Comparison of ENCODE assay signal across 10 cellular contexts in the genomic region with DNA sequence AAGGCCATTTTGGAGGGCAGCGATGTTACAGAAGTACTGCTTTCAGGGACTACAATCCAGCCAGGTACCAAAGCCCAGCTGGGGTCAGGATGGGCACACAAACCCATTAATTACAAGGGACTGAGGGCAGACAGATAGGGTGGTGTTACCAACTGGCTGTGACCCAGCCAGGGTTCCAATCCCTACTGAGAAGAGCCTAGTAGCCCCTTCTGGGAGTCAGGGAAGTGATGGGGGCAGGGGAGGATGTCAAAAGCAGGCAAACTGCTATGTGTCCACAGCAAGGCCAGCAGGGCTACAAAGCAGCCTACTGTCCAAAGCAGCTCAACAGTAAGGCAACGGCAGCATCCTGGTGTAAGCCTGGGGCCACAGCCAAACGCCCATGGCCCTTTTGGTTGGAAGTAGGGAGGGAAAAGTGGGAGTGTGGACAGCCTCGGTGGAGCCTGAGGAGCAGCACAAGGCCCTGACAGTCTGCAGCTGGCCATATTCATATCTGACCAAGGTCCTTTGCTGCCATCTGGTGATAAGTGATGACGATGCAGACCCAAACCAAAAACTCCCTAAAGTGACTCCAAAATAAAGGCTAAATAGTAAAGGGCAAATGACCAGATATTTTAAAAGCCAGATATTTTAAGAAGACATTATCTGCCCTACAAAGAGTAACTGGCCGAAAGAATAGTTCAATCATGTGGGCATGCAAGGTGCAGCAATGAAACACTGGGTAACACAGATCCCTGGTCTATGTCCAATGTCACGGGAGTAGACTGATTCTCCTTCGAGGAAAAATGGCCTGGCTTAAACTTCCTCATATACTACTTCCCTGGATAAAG. TPM values are rescaled to one million over a fixed set of nuclear protein-coding genes. Genes with fewer than 3 reads are reported as not detected.
DNase-seq lines count a peak whose midpoint lies in the region; ATAC-seq and TF ChIP-seq lines count a peak whose summit lies in the region.
"Had no signal": no experiment of that assay in that cellular context is flagged by ENCODE, and none has a peak within 500 bp of the region (broad histone marks: within the 10 kb centered on the region; RNA-seq: fewer than 3 reads in every experiment).

No MANE protein-coding gene starts in this region.

- H2AK5ac ChIP-seq in neuronal stem cell (ENCODE audit: low read depth, low read length), result peak overlapping the region; percentile 66

- H3K4me3 ChIP-seq in OCI-LY1 (ENCODE audit: low read depth, low read length, poor library complexity, severe bottlenecking), result no peak overlapping the region
- no peak overlapping the region for H3K4me3 ChIP-seq in fibroblast of lung (replicated peaks in 1 of 4; ENCODE audit: control extremely low read depth in 1 of 4, insufficient read depth in 1 of 4, low read depth in 3 of 4, low read length in 4 of 4)
- no peak overlapping the region for H3K4me3 ChIP-seq in neuronal stem cell (ENCODE audit: low read length in 2 of 2)

- no peak overlapping the region for H2BK5ac ChIP-seq in neuronal stem cell (ENCODE audit: low read length)

- H3K4me1 ChIP-seq in OCI-LY1 (ENCODE audit: insufficient read depth, low read length, severe bottlenecking) (no peaks in the 10 kb centered on the region), fibroblast of lung (ENCODE audit: control insufficient read depth, extremely low read depth, insufficient read depth, low read length) (no peaks in the 10 kb centered on the region), neuronal stem cell (ENCODE audit: control insufficient read depth in 2 of 2, insufficient read depth in 1 of 2, low read depth in 1 of 2, low read length in 2 of 2) (peaks cover 2 to 3% of the 10 kb centered on the region in 2 donors)

- H4K8ac ChIP-seq in neuronal stem cell (ENCODE audit: low read depth, low read length), result no peak overlapping the region

- no peak overlapping the region for H2BK120ac ChIP-seq in neuronal stem cell (ENCODE audit: low read depth, low read length)

- H3K9me2 ChIP-seq in OCI-LY1 (ENCODE audit: low read depth, low read length), result no peaks in the 10 kb centered on the region

- H2BK12ac ChIP-seq in neuronal stem cell (ENCODE audit: low read length), result no peak overlapping the region

- no peaks in the 10 kb centered on the region for H3K79me1 ChIP-seq in neuronal stem cell (ENCODE audit: low read depth, low read length)

- peak; percentile 15 for DNase-seq in GM03348 (ENCODE audit: low spot score)
- DNase-seq in fibroblast of lung (ENCODE audit: low read depth in 2 of 2), result peak in 1 of 2 donors; percentile 33
- no peak for DNase-seq in neuronal stem cell (ENCODE audit: low spot score)
- DNase-seq in stimulated activated CD4-positive, alpha-beta T cell treated with anti-CD3 and anti-CD28 coated beads, Interleukin-4, amount 100 ng/mL, for 1 hour, result no peak
- no peak for DNase-seq in COR-L47 (lab: John Stamatoyannopoulos, UW)
- DNase-seq: activated CD8-positive, alpha-beta memory T cell treated with anti-CD3 and anti-CD28 coated beads for 24 hours; NCI-H1092 had no signal

- no peak overlapping the region for H3K18ac ChIP-seq in neuronal stem cell (ENCODE audit: low read length)

- H3K4me2 ChIP-seq in OCI-LY1 (ENCODE audit: low read length), result no peak overlapping the region
- H3K4me2 ChIP-seq in fibroblast of lung (ENCODE audit: extremely low read depth, insufficient read depth, low read length), result no peak overlapping the region
- no peak overlapping the region for H3K4me2 ChIP-seq in neuronal stem cell (ENCODE audit: insufficient read depth, low read length, poor library complexity, severe bottlenecking)

- H4K20me1 ChIP-seq in OCI-LY1 (ENCODE audit: insufficient read depth, low read length) (no peaks in the 10 kb centered on the region), fibroblast of lung (ENCODE audit: control insufficient read depth, extremely low read depth, insufficient read depth, low read length) (no peaks in the 10 kb centered on the region)

- H3K23ac ChIP-seq in neuronal stem cell (ENCODE audit: low read depth, low read length, poor library complexity), result no peak overlapping the region

- no peak overlapping the region for H2BK15ac ChIP-seq in neuronal stem cell (ENCODE audit: low read length)

- H3K4ac ChIP-seq in neuronal stem cell (ENCODE audit: low read length), result no peak overlapping the region

- H3K27me3 ChIP-seq in OCI-LY1 (ENCODE audit: insufficient read depth, low read length) (no peaks in the 10 kb centered on the region), fibroblast of lung (ENCODE audit: control insufficient read depth, insufficient read depth, low read length) (no peaks in the 10 kb centered on the region), neuronal stem cell (ENCODE audit: control insufficient read depth in 3 of 3, insufficient read depth in 3 of 3, low read depth in 1 of 3, low read length in 3 of 3) (no peaks in the 10 kb centered on the region)

- H3K14ac ChIP-seq in neuronal stem cell (ENCODE audit: low read length), result no peak overlapping the region

- no peak overlapping the region for H4K91ac ChIP-seq in neuronal stem cell (ENCODE audit: low read depth, low read length, poor library complexity)

- TF ChIP-seq CTCF in OCI-LY1 (IDR thresholded peaks at IDR 0.05; ENCODE audit: low read length) (peak; percentile 21; the same call in 1 of the 2 replicates), fibroblast of lung (conservative IDR thresholded peaks at IDR 0.05 in 1 of 2, IDR thresholded peaks at IDR 0.05 in 1 of 2; ENCODE audit: low read depth in 1 of 2, low read length in 2 of 2) (peak; percentile 9 to 39)

- H3K27ac ChIP-seq in OCI-LY1 (ENCODE audit: low read depth, low read length, poor library complexity, severe bottlenecking), result no peak overlapping the region
- H3K27ac ChIP-seq in fibroblast of lung (ENCODE audit: insufficient read depth, low read length), result no peak overlapping the region
- no peak overlapping the region for H3K27ac ChIP-seq in neuronal stem cell (replicated peaks; ENCODE audit: low read length)

- H3K79me2 ChIP-seq in OCI-LY1 (ENCODE audit: insufficient read depth, low read length) (no peaks in the 10 kb centered on the region), fibroblast of lung (ENCODE audit: control insufficient read depth, insufficient read depth, low read length) (no peaks in the 10 kb centered on the region)

- no CpG with 5 or more reads among the region's 8 CpGs for WGBS in neuronal stem cell (ENCODE audit: extremely low coverage in 2 of 2, insufficient read length in 2 of 2, insufficient replicate concordance in 1 of 2), 2 donors

- H3F3A ChIP-seq in OCI-LY1 (ENCODE audit: insufficient read depth, low read length), result no peaks in the 10 kb centered on the region

- peaks cover 8% of the 10 kb centered on the region; the same call in 1 of the 2 replicates for H3K9me3 ChIP-seq in OCI-LY1 (ENCODE audit: low read length)
- no peaks in the 10 kb centered on the region for H3K9me3 ChIP-seq in fibroblast of lung (ENCODE audit: control insufficient read depth, insufficient read depth, low read depth, low read length)
- H3K9me3 ChIP-seq in neuronal stem cell (replicated peaks in 1 of 2; ENCODE audit: control insufficient read depth in 2 of 2, insufficient read depth in 1 of 2, low read depth in 1 of 2, low read length in 2 of 2), result peaks cover 4 to 18% of the 10 kb centered on the region in 2 donors

- H3K36me3 ChIP-seq in OCI-LY1 (ENCODE audit: insufficient read depth, low read length), result peaks cover 88% of the 10 kb centered on the region
- peaks cover 13% of the 10 kb centered on the region for H3K36me3 ChIP-seq in fibroblast of lung (ENCODE audit: control insufficient read depth, insufficient read depth, low read length)
- peaks cover 8 to 84% of the 10 kb centered on the region in 2 donors for H3K36me3 ChIP-seq in neuronal stem cell (replicated peaks in 1 of 2; ENCODE audit: control insufficient read depth in 2 of 2, insufficient read depth in 2 of 2, low read length in 2 of 2)

- H3K9ac ChIP-seq in OCI-LY1 (ENCODE audit: low read length) (no peak overlapping the region), fibroblast of lung (ENCODE audit: insufficient read depth, low read length) (no peak overlapping the region), neuronal stem cell (ENCODE audit: low read depth, low read length, poor library complexity) (no peak overlapping the region)

- no peak for ATAC-seq in GM21447 (IDR thresholded peaks at IDR 0.05; ENCODE audit: unreplicated experiment)
- ATAC-seq in activated CD4-positive, CD25-positive, alpha-beta regulatory T cell treated with anti-CD3 and anti-CD28 coated beads, Interleukin-2, amount 50 U/mL, for 24 hours, result no peak

- no peak overlapping the region for H2AFZ ChIP-seq in OCI-LY1 (ENCODE audit: low read length)
- H2AFZ ChIP-seq in fibroblast of lung (ENCODE audit: low read length), result no peak overlapping the region
- no peak overlapping the region for H2AFZ ChIP-seq in neuronal stem cell (ENCODE audit: low read length)

RNA-seq across cellular contexts. Expression of gene XPNPEP1, which starts 56.9 kb away (rescaled TPM):
- total RNA-seq in fibroblast of lung, result 86.5 and 93.5 TPM in 2 replicates
- polyA plus RNA-seq in fibroblast of lung, result 119 and 135 TPM in 2 replicates
- polyA plus RNA-seq in fibroblast of lung (2012), result 44.9 and 46.1 TPM in 2 replicates
- 562 and 600 TPM in 2 replicates for polyA minus RNA-seq in fibroblast of lung (ENCODE audit: low replicate concordance)
- 42.0 TPM for polyA plus RNA-seq in neuronal stem cell (2013, experiment 1 of 2)
- polyA plus RNA-seq in neuronal stem cell (2013, experiment 2 of 2), result 39.6 TPM
